8 cellular contexts compared by ENCODE assay signal in the genomic region with DNA sequence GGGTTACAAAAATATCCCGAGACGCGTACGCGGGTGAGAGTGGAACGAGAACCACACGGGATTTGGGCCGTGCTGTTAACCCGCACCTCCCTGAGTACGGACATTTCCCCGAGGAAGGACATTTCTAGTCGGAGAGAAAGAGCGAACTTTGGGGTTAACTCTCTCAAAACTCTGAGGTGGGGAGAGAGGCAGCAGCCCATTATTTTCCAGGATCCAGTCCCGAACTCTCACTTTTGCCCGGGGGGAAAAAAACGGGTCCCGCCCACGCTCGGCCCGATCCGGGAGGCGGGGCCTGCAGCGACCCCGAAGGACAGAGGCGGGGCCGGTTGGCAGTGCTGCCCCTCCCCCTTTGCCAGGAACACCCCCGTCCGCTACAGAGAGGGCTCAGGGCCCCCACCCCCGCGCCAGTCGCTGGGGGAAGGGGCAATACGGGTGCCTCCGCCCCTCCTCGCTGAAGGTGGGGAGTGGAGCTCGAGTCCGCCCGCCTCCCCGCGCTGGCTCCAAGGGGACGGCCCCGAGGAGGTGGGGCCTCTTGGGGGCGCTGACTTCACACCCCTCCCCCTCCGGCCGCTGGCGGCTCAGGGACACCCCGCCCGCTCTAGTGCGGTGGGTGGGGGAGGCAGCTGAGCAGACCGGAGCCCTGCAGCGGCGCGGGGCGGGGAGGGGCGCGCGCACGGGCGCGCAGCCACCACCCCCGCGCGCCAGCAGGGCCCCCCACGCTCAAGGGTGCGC. TPM values are rescaled to one million over a fixed set of nuclear protein-coding genes. Genes with fewer than 3 reads are reported as not detected.
DNase-seq lines count a peak whose midpoint lies in the region; ATAC-seq, FAIRE-seq and TF ChIP-seq lines count a peak whose summit lies in the region.

No MANE protein-coding gene starts in this region.

- H3K4me3 ChIP-seq in kidney (ENCODE audit: low read length in 2 of 2) = peak overlapping the region; percentile 80 to 100

- no peak for TF ChIP-seq CTCF in kidney (IDR thresholded peaks at IDR 0.05; ENCODE audit: borderline replicate concordance, extremely low read depth, insufficient read depth)

- peak overlapping the region; percentile 85 to 89 for H3K9ac ChIP-seq in kidney (ENCODE audit: low read length in 2 of 2)

- intact Hi-C loops in kidney (cut with DNase I) = no loop called here

- DNase-seq in Ammon's horn (ENCODE audit: low spot score) (peak; percentile 94), GM19238 (ENCODE audit: insufficient read length, low spot score) (peak; percentile 91), NCI-H460 (ENCODE audit: extremely low read depth, low read depth) (peak; percentile 95), cerebellar cortex (ENCODE audit: low spot score) (peak; percentile 85), kidney (peak; percentile 98)
- peak; percentile 96 for DNase-seq in activated CD4-positive, CD25-positive, alpha-beta regulatory T cell treated with anti-CD3 and anti-CD28 coated beads, Interleukin-2, amount 50 U/mL, for 72 hours
- peak; percentile 92 to 97 (median 96) for DNase-seq in stimulated activated CD4-positive, alpha-beta T cell treated with anti-CD3 and anti-CD28 coated beads, Interleukin-12 subunit alpha, Interleukin-12 subunit beta, amount 100 ng/mL, for 48 hours (ENCODE audit: low read depth in 2 of 3, low spot score in 1 of 3)

- no peaks in the 10 kb centered on the region for H3K9me3 ChIP-seq in kidney (ENCODE audit: control insufficient read depth in 1 of 2, low read length in 2 of 2)

- FAIRE-seq in kidney (lab: Jason Lieb, UNC) = no peak

- peak overlapping the region; percentile 79 to 94 for H3K27ac ChIP-seq in kidney (ENCODE audit: low read depth in 2 of 2, low read length in 2 of 2)

- H3K36me3 ChIP-seq in kidney (ENCODE audit: control insufficient read depth in 1 of 2, insufficient read depth in 2 of 2, low read length in 2 of 2) = no peaks in the 10 kb centered on the region

- peaks cover 6 to 8% of the 10 kb centered on the region in 2 donors for H3K4me1 ChIP-seq in kidney (ENCODE audit: control insufficient read depth in 1 of 2, insufficient read depth in 1 of 2, low read depth in 1 of 2, low read length in 2 of 2)

- peak; percentile 83 for ATAC-seq in HG03432 (IDR thresholded peaks at IDR 0.05; ENCODE audit: unreplicated experiment)

RNA-seq across cellular contexts. Expression of gene NUCKS1, which starts 0.7 kb away (rescaled TPM):
- total RNA-seq in NCI-H460 (2014; rRNA removed; shearing (Covaris generic)) = 269 and 297 TPM in 2 replicates
- 97.1 and 152 TPM in 2 replicates for polyA plus RNA-seq in NCI-H460 (2014; cell fraction: nucleus; rRNA removed)
- 182 TPM for total RNA-seq in kidney
- 101 TPM for polyA plus RNA-seq in kidney (ENCODE audit: insufficient read depth, low read depth, low replicate concordance)

RNA-seq across cellular contexts. Expression of gene RAB29, which starts 26.0 kb away (rescaled TPM):
- total RNA-seq in NCI-H460 (2014; rRNA removed; shearing (Covaris generic)) = 12.6 and 16.1 TPM in 2 replicates
- polyA plus RNA-seq in NCI-H460 (2014; cell fraction: nucleus; rRNA removed) = 13.2 and 15.7 TPM in 2 replicates
- total RNA-seq in kidney = 25.9 TPM
- 52.4 TPM for polyA plus RNA-seq in kidney (ENCODE audit: insufficient read depth, low read depth, low replicate concordance)

Comparison
In these comparisons a context has a peak if more than half of its experiments do, and no peak if none do; other contexts are left out.
1. Peak in every context shown above with its lines: DNase-seq, ATAC-seq, H3K4me3 ChIP-seq and H3K27ac ChIP-seq.